ENCODE assay signal across 9 cellular contexts in the genomic region with DNA sequence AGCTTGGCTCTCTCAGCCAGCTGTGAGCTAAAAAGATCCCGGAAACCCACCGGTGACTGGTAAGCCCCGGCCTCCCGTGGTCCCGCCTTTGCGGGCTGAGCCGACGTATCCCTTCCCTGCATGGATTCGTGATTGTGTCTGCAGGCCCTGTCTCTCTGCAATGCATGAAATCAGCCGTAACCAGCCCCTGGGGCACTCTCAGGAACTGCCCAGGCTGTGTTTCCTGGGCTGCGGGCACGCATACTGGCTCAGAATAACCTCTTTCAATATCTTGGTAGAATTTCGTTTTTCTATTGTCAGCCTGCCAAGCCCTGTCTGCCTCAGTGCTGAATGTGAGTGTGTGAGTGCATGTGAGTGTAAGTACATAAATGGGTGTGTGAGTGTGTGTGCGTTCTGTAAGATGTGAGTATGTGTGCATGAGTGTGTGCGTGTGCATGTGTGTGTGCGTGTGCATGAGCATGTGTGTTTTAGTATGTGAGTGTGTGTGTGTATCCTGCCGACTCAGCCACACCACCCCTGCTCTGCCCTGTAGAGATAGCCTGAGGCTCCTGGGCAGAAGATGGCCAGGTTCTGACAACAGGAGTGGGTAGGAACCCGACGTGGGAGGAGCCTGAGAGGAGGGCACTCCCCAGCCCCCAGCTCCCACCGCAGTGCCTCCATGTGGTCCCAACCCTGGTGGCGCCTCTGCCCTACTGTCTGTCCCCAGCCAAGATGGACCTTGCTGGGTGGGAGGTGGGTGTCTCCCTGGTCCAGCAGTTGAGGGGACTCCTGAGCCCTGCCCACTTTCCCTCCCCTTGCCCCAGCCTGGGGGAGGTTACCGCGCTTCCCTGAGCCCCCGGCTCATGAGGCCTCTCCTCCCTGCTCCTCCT.
A peak's percentile ranks its signal among the peaks of the same experiment; 100 is the strongest.
DNase-seq lines count a peak whose midpoint lies in the region; ATAC-seq and TF ChIP-seq lines count a peak whose summit lies in the region.
"Had no signal": no experiment of that assay in that cellular context is flagged by ENCODE, and none has a peak within 500 bp of the region (broad histone marks: within the 10 kb centered on the region; RNA-seq: fewer than 3 reads in every experiment).

No MANE protein-coding gene starts in this region.

- DNase-seq in Caki2 (ENCODE audit: low read depth) (peak; percentile 14), epithelial cell of proximal tubule (ENCODE audit: low read depth) (no peak), NCI-H1092 treated with DMSO at 0.1 percent for 48 hours (lab: John Stamatoyannopoulos, UW) (no peak), NCI-H446 treated with DMSO at 0.1 percent for 48 hours (lab: John Stamatoyannopoulos, UW) (no peak)
- DNase-seq in activated CD8-positive, alpha-beta memory T cell treated with anti-CD3 and anti-CD28 coated beads, Interleukin-2, amount 50 U/mL, for 48 hours, result no peak
- DNase-seq: heart left ventricle had no signal

- ATAC-seq in GM19397 (IDR thresholded peaks at IDR 0.05; ENCODE audit: unreplicated experiment) (peak; percentile 53), HG03457 (IDR thresholded peaks at IDR 0.05; ENCODE audit: unreplicated experiment) (peak; percentile 63), HG02852 (IDR thresholded peaks at IDR 0.05; ENCODE audit: unreplicated experiment) (no peak)

- TF ChIP-seq CTCF in epithelial cell of proximal tubule (conservative IDR thresholded peaks at IDR 0.05; ENCODE audit: low read depth, low read length), result no peak

- in situ Hi-C loops in Caki2 (cut with HindIII; ENCODE audit: low pct_unique_long_range_greater_than_20kb, low sequenced_read_pairs), result no loop called here

- peak overlapping the region; percentile 22 for H3K4me3 ChIP-seq in epithelial cell of proximal tubule (ENCODE audit: low read depth, low read length)
- H3K4me3 ChIP-seq: heart left ventricle had no signal
